In genomic region chr2:30235008-30235655, GRCh38 we compare ENCODE assay signal across 2 cellular contexts.
TF ChIP-seq lines count a peak whose summit lies in the region.

No MANE protein-coding gene starts in this region.

TF ChIP-seq in SK-N-SH, 30 proteins besides CTCF, POLR2A, EP300 and RAD21:
- TF ChIP-seq, protein P1, sequence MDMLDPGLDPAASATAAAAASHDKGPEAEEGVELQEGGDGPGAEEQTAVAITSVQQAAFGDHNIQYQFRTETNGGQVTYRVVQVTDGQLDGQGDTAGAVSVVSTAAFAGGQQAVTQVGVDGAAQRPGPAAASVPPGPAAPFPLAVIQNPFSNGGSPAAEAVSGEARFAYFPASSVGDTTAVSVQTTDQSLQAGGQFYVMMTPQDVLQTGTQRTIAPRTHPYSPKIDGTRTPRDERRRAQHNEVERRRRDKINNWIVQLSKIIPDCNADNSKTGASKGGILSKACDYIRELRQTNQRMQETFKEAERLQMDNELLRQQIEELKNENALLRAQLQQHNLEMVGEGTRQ (IDR thresholded peaks at IDR 0.05; ENCODE audit: borderline replicate concordance, low read depth, low read length), result no peak
- TF ChIP-seq POLR2AphosphoS5 (IDR thresholded peaks at IDR 0.05; ENCODE audit: low read depth, low read length) (no peak), IRF3 (IDR thresholded peaks at IDR 0.05; ENCODE audit: low read depth, low read length) (no peak), GABPA (IDR thresholded peaks at IDR 0.05; ENCODE audit: low read depth) (no peak), TCF12 (IDR thresholded peaks at IDR 0.05) (no peak), GATA2 (CRISPR knock-in tag; IDR thresholded peaks at IDR 0.05) (no peak), TEAD4 (IDR thresholded peaks at IDR 0.05; ENCODE audit: borderline replicate concordance, insufficient read depth) (no peak), CHD2 (IDR thresholded peaks at IDR 0.05; ENCODE audit: low read length, partially characterized antibody) (no peak)
- TF ChIP-seq, protein P2, sequence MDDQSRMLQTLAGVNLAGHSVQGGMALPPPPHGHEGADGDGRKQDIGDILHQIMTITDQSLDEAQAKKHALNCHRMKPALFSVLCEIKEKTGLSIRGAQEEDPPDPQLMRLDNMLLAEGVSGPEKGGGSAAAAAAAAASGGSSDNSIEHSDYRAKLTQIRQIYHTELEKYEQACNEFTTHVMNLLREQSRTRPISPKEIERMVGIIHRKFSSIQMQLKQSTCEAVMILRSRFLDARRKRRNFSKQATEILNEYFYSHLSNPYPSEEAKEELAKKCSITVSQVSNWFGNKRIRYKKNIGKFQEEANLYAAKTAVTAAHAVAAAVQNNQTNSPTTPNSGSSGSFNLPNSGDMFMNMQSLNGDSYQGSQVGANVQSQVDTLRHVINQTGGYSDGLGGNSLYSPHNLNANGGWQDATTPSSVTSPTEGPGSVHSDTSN (IDR thresholded peaks at IDR 0.05), result no peak

TF ChIP-seq in SK-N-SH treated with all-trans-retinoic acid at 6 μM for 48 hours, 23 proteins besides CTCF, POLR2A, EP300 and RAD21:
- TF ChIP-seq POU6F1 (CRISPR knock-in tag; IDR thresholded peaks at IDR 0.05; ENCODE audit: borderline replicate concordance, low read depth) (no peak), ZFP3 (CRISPR knock-in tag; IDR thresholded peaks at IDR 0.05) (no peak), OSR1 (CRISPR knock-in tag; IDR thresholded peaks at IDR 0.05) (no peak)
- TF ChIP-seq, protein P3, sequence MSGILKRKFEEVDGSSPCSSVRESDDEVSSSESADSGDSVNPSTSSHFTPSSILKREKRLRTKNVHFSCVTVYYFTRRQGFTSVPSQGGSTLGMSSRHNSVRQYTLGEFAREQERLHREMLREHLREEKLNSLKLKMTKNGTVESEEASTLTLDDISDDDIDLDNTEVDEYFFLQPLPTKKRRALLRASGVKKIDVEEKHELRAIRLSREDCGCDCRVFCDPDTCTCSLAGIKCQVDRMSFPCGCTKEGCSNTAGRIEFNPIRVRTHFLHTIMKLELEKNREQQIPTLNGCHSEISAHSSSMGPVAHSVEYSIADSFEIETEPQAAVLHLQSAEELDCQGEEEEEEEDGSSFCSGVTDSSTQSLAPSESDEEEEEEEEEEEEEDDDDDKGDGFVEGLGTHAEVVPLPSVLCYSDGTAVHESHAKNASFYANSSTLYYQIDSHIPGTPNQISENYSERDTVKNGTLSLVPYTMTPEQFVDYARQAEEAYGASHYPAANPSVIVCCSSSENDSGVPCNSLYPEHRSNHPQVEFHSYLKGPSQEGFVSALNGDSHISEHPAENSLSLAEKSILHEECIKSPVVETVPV (CRISPR knock-in tag; IDR thresholded peaks at IDR 0.05), result no peak
